ENCODE assay signal across 1 cellular context in genomic region chr9:124297915-124298645, GRCh38.
TF ChIP-seq lines count a peak whose summit lies in the region.

No MANE protein-coding gene starts in this region.

TF ChIP-seq in SK-N-SH treated with all-trans-retinoic acid at 6 μM for 48 hours, 23 proteins besides CTCF, POLR2A, EP300 and RAD21 (continued from another document):
- TF ChIP-seq, protein P1, sequence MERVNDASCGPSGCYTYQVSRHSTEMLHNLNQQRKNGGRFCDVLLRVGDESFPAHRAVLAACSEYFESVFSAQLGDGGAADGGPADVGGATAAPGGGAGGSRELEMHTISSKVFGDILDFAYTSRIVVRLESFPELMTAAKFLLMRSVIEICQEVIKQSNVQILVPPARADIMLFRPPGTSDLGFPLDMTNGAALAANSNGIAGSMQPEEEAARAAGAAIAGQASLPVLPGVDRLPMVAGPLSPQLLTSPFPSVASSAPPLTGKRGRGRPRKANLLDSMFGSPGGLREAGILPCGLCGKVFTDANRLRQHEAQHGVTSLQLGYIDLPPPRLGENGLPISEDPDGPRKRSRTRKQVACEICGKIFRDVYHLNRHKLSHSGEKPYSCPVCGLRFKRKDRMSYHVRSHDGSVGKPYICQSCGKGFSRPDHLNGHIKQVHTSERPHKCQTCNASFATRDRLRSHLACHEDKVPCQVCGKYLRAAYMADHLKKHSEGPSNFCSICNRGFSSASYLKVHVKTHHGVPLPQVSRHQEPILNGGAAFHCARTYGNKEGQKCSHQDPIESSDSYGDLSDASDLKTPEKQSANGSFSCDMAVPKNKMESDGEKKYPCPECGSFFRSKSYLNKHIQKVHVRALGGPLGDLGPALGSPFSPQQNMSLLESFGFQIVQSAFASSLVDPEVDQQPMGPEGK (CRISPR knock-in tag; IDR thresholded peaks at IDR 0.05; ENCODE audit: borderline replicate concordance) = no peak
